8 cellular contexts compared by ENCODE assay signal in the genomic region with DNA sequence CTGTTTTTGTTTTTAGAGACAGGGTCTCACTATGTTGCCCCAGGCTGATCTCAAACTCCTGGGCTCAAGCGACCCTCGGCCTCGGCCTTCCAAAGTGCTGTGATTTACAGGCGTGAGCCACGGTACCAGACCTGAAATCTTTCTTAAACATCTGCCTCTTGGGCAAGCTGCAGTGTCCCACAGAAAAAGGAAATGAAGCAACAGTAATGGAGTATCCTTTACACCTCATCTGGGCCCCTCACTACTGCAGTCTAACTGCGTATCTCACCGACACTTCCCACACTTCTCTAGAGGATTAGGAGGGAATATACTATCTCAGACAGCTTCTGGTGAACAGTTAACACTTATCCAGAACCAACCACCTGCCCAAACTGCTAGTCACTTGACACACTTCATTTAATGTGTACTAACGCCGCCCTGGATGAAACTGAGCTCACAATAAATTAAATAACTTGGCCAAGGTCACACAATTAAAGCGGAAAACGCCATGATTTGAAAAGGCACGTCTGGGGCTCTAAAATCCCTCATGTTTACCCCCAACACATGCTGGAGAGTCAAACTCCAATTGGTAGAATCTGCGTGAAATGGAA. TPM values are rescaled to one million over a fixed set of nuclear protein-coding genes. Genes with fewer than 3 reads are reported as not detected.
DNase-seq lines count a peak whose midpoint lies in the region; ATAC-seq and TF ChIP-seq lines count a peak whose summit lies in the region.

No MANE protein-coding gene starts in this region.

- DNase-seq in Caco-2 = no peak
- DNase-seq in LNCaP clone FGC (ENCODE audit: low read depth) = no peak
- DNase-seq in activated naive CD4-positive, alpha-beta T cell treated with anti-CD3 and anti-CD28 coated beads, Interleukin-2, amount 50 U/mL, for 72 hours (ENCODE audit: low spot score in 2 of 2) = no peak
- DNase-seq in islet precursor cell = peak; percentile 49
- no peak for DNase-seq in thoracic aorta (ENCODE audit: low spot score)
- no peak for DNase-seq in NCI-H1694 (lab: John Stamatoyannopoulos, UW)

- BruUV-seq in Caco-2 (replicated peaks; lab: Mats Ljungman, UMichigan) = TSS peak; percentile 68

- H3K36me3 ChIP-seq in Caco-2 (ENCODE audit: control insufficient read depth, insufficient read depth, low read length) = no peaks in the 10 kb centered on the region
- H3K36me3 ChIP-seq in thoracic aorta = no peaks in the 10 kb centered on the region

- CTCF ChIA-PET in Caco-2 (lab: Charles Lee) = interaction anchor here (0.6 kb wide), 3 partner anchors 341 to 1245 kb away, joined by 3 to 5 read pairs (median 4); no protein-coding TSS in a partner anchor

- H3K4me3 Mint-ChIP-seq in Caco-2 (ENCODE audit: unreplicated experiment) = peak overlapping the region; percentile 89

- H3K27ac ChIP-seq in thoracic aorta = no peak overlapping the region

- H3K27me3 ChIP-seq in Caco-2 (replicated peaks; ENCODE audit: control insufficient read depth, insufficient read depth, low read length) (no peaks in the 10 kb centered on the region), thoracic aorta (replicated peaks; ENCODE audit: insufficient read depth) (no peaks in the 10 kb centered on the region)

- H3K9me3 ChIP-seq in Caco-2 = no peaks in the 10 kb centered on the region
- no peaks in the 10 kb centered on the region for H3K9me3 ChIP-seq in thoracic aorta

- H3K36me3 Mint-ChIP-seq in Caco-2 (ENCODE audit: insufficient read depth, unreplicated experiment) = peaks cover 21% of the 10 kb centered on the region
- peaks cover 13 to 18% of the 10 kb centered on the region in 2 donors for H3K36me3 Mint-ChIP-seq in activated naive CD4-positive, alpha-beta T cell treated with anti-CD3 and anti-CD28 coated beads, Interleukin-2, amount 50 U/mL, for 72 hours

- H3K4me3 ChIP-seq in Caco-2 (ENCODE audit: low read depth, low read length) (peak overlapping the region; percentile 91), LNCaP clone FGC (ENCODE audit: low read depth, low read length) (peak overlapping the region; percentile 65), thoracic aorta (peak overlapping the region; percentile 91)

- H3K9me3 Mint-ChIP-seq in Caco-2 (ENCODE audit: unreplicated experiment) = no peaks in the 10 kb centered on the region
- no peaks in the 10 kb centered on the region for H3K9me3 Mint-ChIP-seq in activated naive CD4-positive, alpha-beta T cell treated with anti-CD3 and anti-CD28 coated beads, Interleukin-2, amount 50 U/mL, for 72 hours

- peaks cover 18% of the 10 kb centered on the region for H3K4me1 Mint-ChIP-seq in Caco-2 (ENCODE audit: low read depth, unreplicated experiment)

- intact Hi-C loops in Caco-2 (cut with micrococcal nuclease; ENCODE audit: unreplicated experiment) = loop anchor here (2.0 kb wide), 1 partner anchor 31 kb away; no protein-coding TSS in a partner anchor

- H3K27ac Mint-ChIP-seq in Caco-2 (ENCODE audit: unreplicated experiment) = peak overlapping the region; percentile 97
- peak overlapping the region; percentile 95 to 97 for H3K27ac Mint-ChIP-seq in activated naive CD4-positive, alpha-beta T cell treated with anti-CD3 and anti-CD28 coated beads, Interleukin-2, amount 50 U/mL, for 72 hours

- POLR2A ChIA-PET in Caco-2 (lab: Charles Lee) = interaction anchor here (0.6 to 0.7 kb wide), 4 partner anchors 93 to 395 kb away, joined by 3 to 7 read pairs (median 6); a partner anchor contains a TSS

- no peak for TF ChIP-seq CTCF in Caco-2 (IDR thresholded peaks at IDR 0.05; ENCODE audit: insufficient read depth in 1 of 2, low read depth in 1 of 2, low read length in 1 of 2, severe bottlenecking in 1 of 2, unreplicated experiment in 1 of 2)
- TF ChIP-seq CTCF in LNCaP clone FGC (IDR thresholded peaks at IDR 0.05; ENCODE audit: control insufficient read depth, extremely low read depth, insufficient read depth) = no peak
- no peak for TF ChIP-seq CTCF in thoracic aorta (IDR thresholded peaks at IDR 0.05)

- ATAC-seq in activated naive CD4-positive, alpha-beta T cell treated with anti-CD3 and anti-CD28 coated beads, Interleukin-2, amount 50 U/mL, for 72 hours = peak in 1 of 2 donors; percentile 8
- no peak for ATAC-seq in thoracic aorta (ENCODE audit: insufficient number of reproducible peaks, low FRiP score, low read depth)
- ATAC-seq in HG02763 (IDR thresholded peaks at IDR 0.05; ENCODE audit: unreplicated experiment) = no peak
- no peak for ATAC-seq in HG02623 (IDR thresholded peaks at IDR 0.05; ENCODE audit: unreplicated experiment)

- H3K27me3 Mint-ChIP-seq in Caco-2 (ENCODE audit: insufficient read depth, unreplicated experiment) = no peaks in the 10 kb centered on the region

- H3K4me1 ChIP-seq in Caco-2 = peaks cover 8% of the 10 kb centered on the region; the same call in 1 of the 2 replicates
- peaks cover 16 to 32% of the 10 kb centered on the region in 2 donors for H3K4me1 ChIP-seq in thoracic aorta (ENCODE audit: control insufficient read depth in 1 of 2, low read depth in 2 of 2)

RNA-seq across cellular contexts. Expression of a gene that starts 1.0 kb away (rescaled TPM):
- total RNA-seq in Caco-2 (2022) (117 and 125 TPM in 2 replicates), thoracic aorta (100 to 1,000 TPM; 107 to 114 TPM)
- 100 to 1,000 TPM in 1 of 2 donors, 10 to 100 TPM in 1; 82.8 to 122 TPM for total RNA-seq in activated naive CD4-positive, alpha-beta T cell treated with anti-CD3 and anti-CD28 coated beads, Interleukin-2, amount 50 U/mL, for 72 hours
